15 cellular contexts compared by ENCODE assay signal in genomic region chr1:217040696-217041095, GRCh38.
DNase-seq lines count a peak whose midpoint lies in the region; ATAC-seq and TF ChIP-seq lines count a peak whose summit lies in the region.
"Had no signal": no experiment of that assay in that cellular context is flagged by ENCODE, and none has a peak within 500 bp of the region (broad histone marks: within the 10 kb centered on the region; RNA-seq: fewer than 3 reads in every experiment).

No MANE protein-coding gene starts in this region.

- H3K4me3 Mint-ChIP-seq in nephron = no peak overlapping the region

- H3K4me2 ChIP-seq in IMR-90 (ENCODE audit: low read depth, low read length) (no peak overlapping the region), fibroblast of lung (ENCODE audit: extremely low read depth, insufficient read depth, low read length) (no peak overlapping the region)
- H3K4me2 ChIP-seq: BLaER1 had no signal

- TF ChIP-seq CTCF in cardiac muscle cell (IDR thresholded peaks at IDR 0.05; ENCODE audit: low read depth, low read length) (no peak), IMR-90 (conservative IDR thresholded peaks at IDR 0.05; ENCODE audit: low read depth, low read length) (no peak), fibroblast of lung (conservative IDR thresholded peaks at IDR 0.05 in 1 of 2, IDR thresholded peaks at IDR 0.05 in 1 of 2; ENCODE audit: low read depth in 1 of 2, low read length in 2 of 2) (no peak), nephron (IDR thresholded peaks at IDR 0.05; ENCODE audit: unreplicated experiment in 3 of 3) (no peak)

- H3K18ac ChIP-seq in IMR-90 (ENCODE audit: low read depth, low read length) = no peak overlapping the region

- no peak overlapping the region for H3K23ac ChIP-seq in IMR-90 (ENCODE audit: low read depth, low read length)

- H2AFZ ChIP-seq in IMR-90 (replicated peaks; ENCODE audit: low read length, poor library complexity) = no peak overlapping the region
- no peak overlapping the region for H2AFZ ChIP-seq in fibroblast of lung (ENCODE audit: low read length)

- H3K79me1 ChIP-seq in IMR-90 (ENCODE audit: low read depth in 1 of 2, low read length in 2 of 2) = no peaks in the 10 kb centered on the region

- H2AK5ac ChIP-seq in IMR-90 (ENCODE audit: low read depth, low read length) = no peak overlapping the region

- peak overlapping the region; percentile 94 for H3K27ac ChIP-seq in cardiac muscle cell
- H3K27ac ChIP-seq in IMR-90 (ENCODE audit: insufficient read depth, low read length) = no peak overlapping the region
- no peak overlapping the region for H3K27ac ChIP-seq in fibroblast of lung (ENCODE audit: insufficient read depth, low read length)
- H3K27ac ChIP-seq: BLaER1 had no signal

- H4K20me1 ChIP-seq in IMR-90 (ENCODE audit: insufficient read depth, low read length) (no peaks in the 10 kb centered on the region), fibroblast of lung (ENCODE audit: control insufficient read depth, extremely low read depth, insufficient read depth, low read length) (no peaks in the 10 kb centered on the region)
- H4K20me1 ChIP-seq: BLaER1 had no signal

- CTCF ChIA-PET in IMR-90 (lab: Yijun Ruan, JAX) = no interaction called here

- in situ Hi-C loops in IMR-90 (cut with MboI; ENCODE audit: low sequenced_read_pairs) = no loop called here

- no TSS peak for BruUV-seq in IMR-90 (replicated peaks; lab: Mats Ljungman, UMichigan)

- no peak overlapping the region for H3K14ac ChIP-seq in IMR-90 (replicated peaks; ENCODE audit: low read depth, low read length)

- POLR2A ChIA-PET in IMR-90 (lab: Charles Lee; ENCODE audit: unreplicated experiment) = no interaction called here

- TF ChIP-seq POLR2A in IMR-90 (IDR thresholded peaks at IDR 0.05; ENCODE audit: low read depth, low read length) = no peak

- no peak overlapping the region for H4K5ac ChIP-seq in IMR-90 (ENCODE audit: low read depth, low read length)

- H3K27me3 ChIP-seq in cardiac muscle cell (no peaks in the 10 kb centered on the region), IMR-90 (ENCODE audit: control insufficient read depth, insufficient read depth, low read length) (no peaks in the 10 kb centered on the region), fibroblast of lung (ENCODE audit: control insufficient read depth, insufficient read depth, low read length) (no peaks in the 10 kb centered on the region)
- H3K27me3 ChIP-seq: BLaER1 had no signal

- H3K9me3 ChIP-seq in cardiac muscle cell (ENCODE audit: low read depth) = no peaks in the 10 kb centered on the region
- H3K9me3 ChIP-seq in IMR-90 (ENCODE audit: control insufficient read depth, insufficient read depth, low read length) = peaks cover 5% of the 10 kb centered on the region
- H3K9me3 ChIP-seq in fibroblast of lung (ENCODE audit: control insufficient read depth, insufficient read depth, low read depth, low read length) = no peaks in the 10 kb centered on the region

- H3K4me1 ChIP-seq in cardiac muscle cell (ENCODE audit: low read depth) = peaks cover 30% of the 10 kb centered on the region
- peaks cover 5% of the 10 kb centered on the region for H3K4me1 ChIP-seq in IMR-90 (ENCODE audit: control insufficient read depth, insufficient read depth, low read length)
- H3K4me1 ChIP-seq in fibroblast of lung (ENCODE audit: control insufficient read depth, extremely low read depth, insufficient read depth, low read length) = no peaks in the 10 kb centered on the region
- H3K4me1 ChIP-seq: Caco-2 had no signal

- H3K4me1 Mint-ChIP-seq in nephron = peaks cover 40% of the 10 kb centered on the region
- H3K4me1 Mint-ChIP-seq: CD8-positive, alpha-beta memory T cell had no signal

- H2BK15ac ChIP-seq in IMR-90 (ENCODE audit: low read depth, low read length) = no peak overlapping the region

- no peak overlapping the region for H4K91ac ChIP-seq in IMR-90 (ENCODE audit: insufficient read depth, low read depth, low read length)

- no peak overlapping the region for H3K4me3 ChIP-seq in cardiac muscle cell
- no peak overlapping the region for H3K4me3 ChIP-seq in IMR-90 (ENCODE audit: insufficient read depth, low read depth, low read length)
- no peak overlapping the region for H3K4me3 ChIP-seq in fibroblast of lung (replicated peaks in 1 of 4; ENCODE audit: control extremely low read depth in 1 of 4, insufficient read depth in 1 of 4, low read depth in 3 of 4, low read length in 4 of 4)
- H3K4me3 ChIP-seq: BLaER1 had no signal

- intact Hi-C loops in Right ventricle myocardium inferior (cut with DNase I) = no loop called here
- intact Hi-C loops in IMR-90 (cut with micrococcal nuclease) = no loop called here

- H3K56ac ChIP-seq in IMR-90 (ENCODE audit: extremely low read depth, insufficient read depth, low read length) = no peak overlapping the region

- no peak overlapping the region for H3K4ac ChIP-seq in IMR-90 (ENCODE audit: low read depth, low read length)

- no peaks in the 10 kb centered on the region for H3K36me3 ChIP-seq in cardiac muscle cell
- no peaks in the 10 kb centered on the region for H3K36me3 ChIP-seq in IMR-90 (ENCODE audit: control insufficient read depth, insufficient read depth, low read length)
- no peaks in the 10 kb centered on the region for H3K36me3 ChIP-seq in fibroblast of lung (ENCODE audit: control insufficient read depth, insufficient read depth, low read length)
- H3K36me3 ChIP-seq: BLaER1 had no signal

- H3K9ac ChIP-seq in IMR-90 (ENCODE audit: low read depth, low read length) (no peak overlapping the region), fibroblast of lung (ENCODE audit: insufficient read depth, low read length) (no peak overlapping the region)
- H3K9ac ChIP-seq: BLaER1 had no signal

- H3K79me2 ChIP-seq in fibroblast of lung (ENCODE audit: control insufficient read depth, insufficient read depth, low read length) = no peaks in the 10 kb centered on the region

- no peak for TF ChIP-seq RAD21 in IMR-90 (IDR thresholded peaks at IDR 0.05; ENCODE audit: low read length)

- no peak overlapping the region for H2BK5ac ChIP-seq in IMR-90 (ENCODE audit: low read depth, low read length, poor library complexity, severe bottlenecking)

- H3K27ac Mint-ChIP-seq in nephron = peak overlapping the region; percentile 1 to 58 (median 58)
- H3K27ac Mint-ChIP-seq: CD8-positive, alpha-beta memory T cell had no signal

- peaks cover 32% of the 10 kb centered on the region for H3K9me3 Mint-ChIP-seq in nephron

- ATAC-seq in Right ventricle myocardium inferior (no peak), IMR-90 (ENCODE audit: low read depth) (peak; percentile 32; the same call in 1 of the 2 replicates), GM18907 (IDR thresholded peaks at IDR 0.05; ENCODE audit: unreplicated experiment) (no peak)
- ATAC-seq: HepG2 had no signal

- H4K8ac ChIP-seq in IMR-90 (ENCODE audit: low read depth in 2 of 2, low read length in 2 of 2) = no peak overlapping the region

- H2BK20ac ChIP-seq in IMR-90 (ENCODE audit: low read depth, low read length) = no peak overlapping the region

- peaks cover 3% of the 10 kb centered on the region for H3K27me3 Mint-ChIP-seq in nephron (ENCODE audit: low read depth)

- H3K9me1 ChIP-seq in IMR-90 (ENCODE audit: insufficient read depth, low read length) = peaks cover 3% of the 10 kb centered on the region; the same call in 1 of the 2 replicates

- H3K36me3 Mint-ChIP-seq in nephron (ENCODE audit: low read depth) = peaks cover 42% of the 10 kb centered on the region
- H3K36me3 Mint-ChIP-seq: CD8-positive, alpha-beta memory T cell had no signal

- no peak overlapping the region for H2BK120ac ChIP-seq in IMR-90 (ENCODE audit: low read depth, low read length)

- no peak for DNase-seq in cardiac muscle cell (ENCODE audit: low read depth in 1 of 2, low spot score in 1 of 2)
- DNase-seq in Right ventricle myocardium inferior (ENCODE audit: missing footprints) = no peak
- peak; percentile 59 for DNase-seq in IMR-90
- DNase-seq in fibroblast of lung (ENCODE audit: low read depth in 2 of 2) = peak; percentile 18 to 42
- DNase-seq in NCI-H2081 (lab: John Stamatoyannopoulos, UW) = no peak
- no peak for DNase-seq in NK-92 treated with Interleukin-12 subunit alpha and Interleukin-12 subunit beta, amount 100 ng/mL, for 24 hours (lab: John Stamatoyannopoulos, UW)
- DNase-seq: 8988T; AML-193; Caco-2; CD8-positive, alpha-beta memory T cell; GDM1 had no signal

- dilution Hi-C loops in IMR-90 (cut with HindIII; ENCODE audit: low sequenced_read_pairs, unreplicated experiment) = no loop called here

- H2AK9ac ChIP-seq in IMR-90 (replicated peaks; ENCODE audit: low read depth, low read length, poor library complexity) = no peak overlapping the region

TF ChIP-seq in IMR-90, 13 proteins besides CTCF, POLR2A, EP300 and RAD21:
- no peak for TF ChIP-seq FOS (IDR thresholded peaks at IDR 0.05; ENCODE audit: low read depth, low read length)
- no peak for TF ChIP-seq SMC3 (IDR thresholded peaks at IDR 0.05; ENCODE audit: low read depth, low read length)
- TF ChIP-seq USF2 (IDR thresholded peaks at IDR 0.05; ENCODE audit: low read depth, low read length) = no peak

Comparison
In these comparisons a context has a peak if more than half of its experiments do, and no peak if none do; other contexts are left out.
1. DNase-seq: peak in IMR-90 (single experiment) and fibroblast of lung (2 of 2); none in cardiac muscle cell (0 of 2), Right ventricle myocardium inferior (single experiment), NCI-H2081 (0 of 2) and NK-92 treated with Interleukin-12 subunit alpha and Interleukin-12 subunit beta, amount 100 ng/mL, for 24 hours (single experiment).